Comparison of ENCODE assay signal across 8 cellular contexts in the genomic region with DNA sequence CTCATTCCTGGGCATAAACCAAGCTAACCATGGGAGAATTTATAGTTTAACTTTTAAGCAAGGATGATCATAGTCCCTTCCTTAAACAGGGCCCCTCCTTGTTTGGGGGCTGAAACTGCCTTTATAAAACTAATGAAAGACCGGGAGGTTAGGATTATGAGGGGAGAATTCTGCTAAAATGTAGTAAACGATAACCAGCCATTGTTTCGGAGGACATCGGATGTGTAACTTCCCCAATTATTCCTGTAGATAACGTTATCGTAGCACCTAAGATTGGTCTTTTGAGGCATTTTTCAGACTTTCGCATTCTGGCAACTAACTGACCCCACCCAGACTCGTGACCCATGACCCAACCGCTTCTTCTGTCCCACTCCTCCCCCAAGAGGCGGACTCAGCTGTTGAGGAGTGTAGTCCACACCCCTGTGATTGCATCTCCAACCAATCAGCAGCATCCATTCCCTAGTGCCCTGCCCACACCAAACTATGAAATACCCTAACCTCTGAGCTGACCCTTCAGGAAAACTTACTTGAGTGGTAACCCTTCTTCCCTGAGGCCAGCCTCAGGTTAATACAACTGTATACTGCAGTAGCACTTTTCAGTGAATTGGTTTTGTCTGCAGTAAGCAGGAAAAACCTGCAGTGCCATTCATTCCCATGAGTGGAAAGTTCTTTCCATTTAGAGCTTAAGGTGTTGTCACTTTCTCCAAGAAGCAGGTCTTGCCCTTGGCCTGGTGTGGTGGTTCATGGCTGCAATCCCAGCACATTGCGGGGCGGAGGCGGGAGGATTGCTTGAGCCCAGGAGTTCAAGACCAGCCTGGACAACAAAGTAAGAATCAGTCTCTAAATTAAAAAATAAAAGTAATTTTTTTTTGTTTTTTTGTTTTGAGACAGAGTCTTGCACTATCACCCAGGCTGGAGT. TPM values are rescaled to one million over a fixed set of nuclear protein-coding genes. Genes with fewer than 3 reads are reported as not detected.
DNase-seq lines count a peak whose midpoint lies in the region; TF ChIP-seq lines count a peak whose summit lies in the region.

No MANE protein-coding gene starts in this region.

- H3K4me1 Mint-ChIP-seq in HFFc6 (ENCODE audit: low read depth) = peaks cover 23% of the 10 kb centered on the region

- peaks cover 27% of the 10 kb centered on the region for H3K36me3 ChIP-seq in WERI-Rb-1

- no peak for TF ChIP-seq CTCF in HFFc6 (IDR thresholded peaks at IDR 0.05)
- no peak for TF ChIP-seq CTCF in WERI-Rb-1 (IDR thresholded peaks at IDR 0.05; ENCODE audit: low read depth, low read length)
- TF ChIP-seq CTCF in coronary artery (IDR thresholded peaks at IDR 0.05) = no peak

- H3K9me3 ChIP-seq in WERI-Rb-1 (ENCODE audit: severe bottlenecking) = no peaks in the 10 kb centered on the region

- H3K9me3 Mint-ChIP-seq in HFFc6 = no peaks in the 10 kb centered on the region

- peaks cover 8% of the 10 kb centered on the region for H3K27me3 Mint-ChIP-seq in HFFc6 (ENCODE audit: insufficient read depth)

- no peak overlapping the region for H3K27ac Mint-ChIP-seq in HFFc6

- peaks cover 13% of the 10 kb centered on the region; the same call in 1 of the 2 replicates for H3K36me3 Mint-ChIP-seq in HFFc6 (ENCODE audit: low read depth)

- H3K4me3 ChIP-seq in WERI-Rb-1 (ENCODE audit: low read depth, low read length) = peak overlapping the region; percentile 91
- H3K4me3 ChIP-seq in coronary artery = peak overlapping the region; percentile 88

- DNase-seq in DMS53 (lab: John Stamatoyannopoulos, UW) (peak; percentile 64), DMS53 treated with DMSO at 0.1 percent for 48 hours (lab: John Stamatoyannopoulos, UW; ENCODE audit: unreplicated experiment) (no peak), HFFc6 (peak; percentile 75), NCI-H128 (lab: John Stamatoyannopoulos, UW; ENCODE audit: unreplicated experiment) (peak; percentile 31), WERI-Rb-1 (peak; percentile 63), coronary artery (ENCODE audit: low spot score) (peak; percentile 84), left kidney (ENCODE audit: low read depth, low spot score) (peak; percentile 94)
- DNase-seq in stimulated activated CD4-positive, alpha-beta T cell treated with anti-CD3 and anti-CD28 coated beads, Interleukin-4, amount 100 ng/mL, for 24 hours = peak; percentile 68

- no peak overlapping the region for H3K4me3 Mint-ChIP-seq in HFFc6

- H3K27ac ChIP-seq in WERI-Rb-1 (peak overlapping the region; percentile 93), coronary artery (peak overlapping the region; percentile 81 to 93)

- no peaks in the 10 kb centered on the region for H3K27me3 ChIP-seq in WERI-Rb-1 (ENCODE audit: insufficient read depth, low read depth, severe bottlenecking)

RNA-seq across cellular contexts. Expression of a gene that starts 0.8 kb away (rescaled TPM):
- 10 to 100 TPM; 30.7 to 44.1 (median 34.4) TPM for total RNA-seq in HFFc6 (2021; fragmentation: NEBNext Ultra II Directional; extraction: Animal tissue kit (Norgen Biotek cat#: 25700))

RNA-seq across cellular contexts. Expression of a gene that starts 14.1 kb away (rescaled TPM):
- total RNA-seq in HFFc6 (2021; fragmentation: NEBNext Ultra II Directional; extraction: Animal tissue kit (Norgen Biotek cat#: 25700)) = 10 to 100 TPM; 63.4 to 85.2 (median 81.6) TPM

RNA-seq across cellular contexts. Expression of a gene that starts 39.2 kb away (rescaled TPM):
- total RNA-seq in HFFc6 (2021; fragmentation: NEBNext Ultra II Directional; extraction: Animal tissue kit (Norgen Biotek cat#: 25700)) = not detected
